18 cellular contexts compared by ENCODE assay signal in genomic region chr2:230317366-230317765, GRCh38. TPM values are rescaled to one million over a fixed set of nuclear protein-coding genes. Genes with fewer than 3 reads are reported as not detected.
DNase-seq lines count a peak whose midpoint lies in the region; ATAC-seq and TF ChIP-seq lines count a peak whose summit lies in the region.
"Had no signal": no experiment of that assay in that cellular context is flagged by ENCODE, and none has a peak within 500 bp of the region (broad histone marks: within the 10 kb centered on the region; RNA-seq: fewer than 3 reads in every experiment).

No MANE protein-coding gene starts in this region.

- no peaks in the 10 kb centered on the region for H3K9me3 Mint-ChIP-seq in activated naive CD4-positive, alpha-beta T cell treated with anti-CD3 and anti-CD28 coated beads, Interleukin-2, amount 50 U/mL, for 24 hours
- H3K9me3 Mint-ChIP-seq in central memory CD8-positive, alpha-beta T cell, result no peaks in the 10 kb centered on the region
- H3K9me3 Mint-ChIP-seq: activated naive CD4-positive, alpha-beta T cell treated with anti-CD3 and anti-CD28 coated beads for 36 hours had no signal

- H3K36me3 ChIP-seq in OCI-LY1 (ENCODE audit: insufficient read depth, low read length), result 0 out of 2 replicates have a peak, but pooled peaks cover 9% of the 10 kb centered on the region
- H3K36me3 ChIP-seq in thymus (ENCODE audit: control insufficient read depth, insufficient read depth), result no peaks in the 10 kb centered on the region
- H3K36me3 ChIP-seq: MG63 had no signal

- no peak for ATAC-seq in central memory CD8-positive, alpha-beta T cell (replicated peaks; ENCODE audit: extremely low read depth, poor library complexity, severe bottlenecking)
- ATAC-seq: left colon, sciatic nerve had no signal

- H3K4me1 ChIP-seq in OCI-LY1 (ENCODE audit: insufficient read depth, low read length, severe bottlenecking), result peaks cover 24% of the 10 kb centered on the region
- peaks cover 33% of the 10 kb centered on the region for H3K4me1 ChIP-seq in thymus (ENCODE audit: control insufficient read depth, insufficient read depth, low read length)
- H3K4me1 ChIP-seq: testis had no signal

- no peaks in the 10 kb centered on the region for H3K27me3 ChIP-seq in OCI-LY1 (ENCODE audit: insufficient read depth, low read length)
- H3K27me3 ChIP-seq in thymus (ENCODE audit: control insufficient read depth, insufficient read depth), result no peaks in the 10 kb centered on the region
- H3K27me3 ChIP-seq: MG63, testis had no signal

- no peaks in the 10 kb centered on the region for H3F3A ChIP-seq in OCI-LY1 (ENCODE audit: insufficient read depth, low read length)

- H3K27ac ChIP-seq in OCI-LY1 (ENCODE audit: low read depth, low read length, poor library complexity, severe bottlenecking), result peak overlapping the region; percentile 90
- H3K27ac ChIP-seq in thymus (ENCODE audit: low read depth), result peak overlapping the region; percentile 89
- H3K27ac ChIP-seq: testis had no signal

- H3K4me1 Mint-ChIP-seq in activated naive CD4-positive, alpha-beta T cell treated with anti-CD3 and anti-CD28 coated beads, Interleukin-2, amount 50 U/mL, for 24 hours, result peaks cover 74% of the 10 kb centered on the region
- peaks cover 58% of the 10 kb centered on the region for H3K4me1 Mint-ChIP-seq in central memory CD8-positive, alpha-beta T cell

- no peak for TF ChIP-seq CTCF in OCI-LY1 (IDR thresholded peaks at IDR 0.05; ENCODE audit: low read length)

- H3K36me3 Mint-ChIP-seq in activated naive CD4-positive, alpha-beta T cell treated with anti-CD3 and anti-CD28 coated beads, Interleukin-2, amount 50 U/mL, for 24 hours, result peaks cover 15% of the 10 kb centered on the region
- H3K36me3 Mint-ChIP-seq in central memory CD8-positive, alpha-beta T cell (ENCODE audit: insufficient read depth), result peaks cover 15% of the 10 kb centered on the region

- no peaks in the 10 kb centered on the region for H4K20me1 ChIP-seq in OCI-LY1 (ENCODE audit: insufficient read depth, low read length)

- H3K9ac ChIP-seq in OCI-LY1 (ENCODE audit: low read length), result no peak overlapping the region

- no peaks in the 10 kb centered on the region for H3K79me2 ChIP-seq in OCI-LY1 (ENCODE audit: insufficient read depth, low read length)

- H3K4me2 ChIP-seq in OCI-LY1 (ENCODE audit: low read length), result no peak overlapping the region

- H2AFZ ChIP-seq in OCI-LY1 (ENCODE audit: low read length), result no peak overlapping the region

- H3K9me2 ChIP-seq in OCI-LY1 (ENCODE audit: low read depth, low read length), result no peaks in the 10 kb centered on the region

- WGBS in thymus, result over 99% methylated on average over 3 of the region's 3 CpGs

- H3K9me3 ChIP-seq in OCI-LY1 (ENCODE audit: low read length) (no peaks in the 10 kb centered on the region), thymus (ENCODE audit: control insufficient read depth) (no peaks in the 10 kb centered on the region)
- H3K9me3 ChIP-seq: testis had no signal

- H3K27ac Mint-ChIP-seq in activated naive CD4-positive, alpha-beta T cell treated with anti-CD3 and anti-CD28 coated beads, Interleukin-2, amount 50 U/mL, for 24 hours, result peak overlapping the region; percentile 83
- peak overlapping the region; percentile 61 for H3K27ac Mint-ChIP-seq in central memory CD8-positive, alpha-beta T cell (ENCODE audit: low read depth)

- H3K4me3 ChIP-seq in OCI-LY1 (ENCODE audit: low read depth, low read length, poor library complexity, severe bottlenecking) (no peak overlapping the region), thymus (ENCODE audit: low read length) (no peak overlapping the region)
- H3K4me3 ChIP-seq: MG63, testis had no signal

- H3K27me3 Mint-ChIP-seq in activated naive CD4-positive, alpha-beta T cell treated with anti-CD3 and anti-CD28 coated beads, Interleukin-2, amount 50 U/mL, for 24 hours, result no peaks in the 10 kb centered on the region
- H3K27me3 Mint-ChIP-seq in central memory CD8-positive, alpha-beta T cell, result no peaks in the 10 kb centered on the region

- no peak overlapping the region for H3K4me3 Mint-ChIP-seq in activated naive CD4-positive, alpha-beta T cell treated with anti-CD3 and anti-CD28 coated beads, Interleukin-2, amount 50 U/mL, for 24 hours
- H3K4me3 Mint-ChIP-seq in central memory CD8-positive, alpha-beta T cell, result peak overlapping the region; percentile 59
- H3K4me3 Mint-ChIP-seq: activated naive CD4-positive, alpha-beta T cell treated with anti-CD3 and anti-CD28 coated beads for 36 hours had no signal

- no peak for DNase-seq in activated naive CD4-positive, alpha-beta T cell (lab: John Stamatoyannopoulos, UW)
- no peak for DNase-seq in central memory CD8-positive, alpha-beta T cell (ENCODE audit: low spot score in 2 of 2)
- DNase-seq in NCI-H1436 treated with DMSO at 0.1 percent for 48 hours (lab: John Stamatoyannopoulos, UW) (no peak), ecto neural progenitor cell (ENCODE audit: low spot score) (no peak), cerebellar cortex (ENCODE audit: low spot score) (no peak)
- DNase-seq: activated naive CD4-positive, alpha-beta T cell treated with anti-CD3 and anti-CD28 coated beads for 36 hours; head of caudate nucleus; IMR-90; left colon; MG63; NCI-H146; SHP77 treated with DMSO at 0.1 percent for 48 hours; testis had no signal

RNA-seq across cellular contexts. Expression of gene SP140L, which starts 9.6 kb away (rescaled TPM):
- polyA plus RNA-seq in thymus, result 26.5 TPM
- polyA plus RNA-seq: neural cell had no signal
